Comparison of ENCODE assay signal across 1 cellular context in genomic region chr2:223944704-223945531, GRCh38.
A peak's percentile ranks its signal among the peaks of the same experiment; 100 is the strongest.
TF ChIP-seq lines count a peak whose summit lies in the region.

A gene with protein sequence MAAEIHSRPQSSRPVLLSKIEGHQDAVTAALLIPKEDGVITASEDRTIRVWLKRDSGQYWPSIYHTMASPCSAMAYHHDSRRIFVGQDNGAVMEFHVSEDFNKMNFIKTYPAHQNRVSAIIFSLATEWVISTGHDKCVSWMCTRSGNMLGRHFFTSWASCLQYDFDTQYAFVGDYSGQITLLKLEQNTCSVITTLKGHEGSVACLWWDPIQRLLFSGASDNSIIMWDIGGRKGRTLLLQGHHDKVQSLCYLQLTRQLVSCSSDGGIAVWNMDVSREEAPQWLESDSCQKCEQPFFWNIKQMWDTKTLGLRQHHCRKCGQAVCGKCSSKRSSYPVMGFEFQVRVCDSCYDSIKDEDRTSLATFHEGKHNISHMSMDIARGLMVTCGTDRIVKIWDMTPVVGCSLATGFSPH (minus strand): TSS chr2:223945335. CDS start chr2:223945284, 51 bp downstream.

TF ChIP-seq in HepG2, 621 proteins besides CTCF, POLR2A, EP300 and RAD21 (continued from another document and continues in another):
- TF ChIP-seq, protein P1, sequence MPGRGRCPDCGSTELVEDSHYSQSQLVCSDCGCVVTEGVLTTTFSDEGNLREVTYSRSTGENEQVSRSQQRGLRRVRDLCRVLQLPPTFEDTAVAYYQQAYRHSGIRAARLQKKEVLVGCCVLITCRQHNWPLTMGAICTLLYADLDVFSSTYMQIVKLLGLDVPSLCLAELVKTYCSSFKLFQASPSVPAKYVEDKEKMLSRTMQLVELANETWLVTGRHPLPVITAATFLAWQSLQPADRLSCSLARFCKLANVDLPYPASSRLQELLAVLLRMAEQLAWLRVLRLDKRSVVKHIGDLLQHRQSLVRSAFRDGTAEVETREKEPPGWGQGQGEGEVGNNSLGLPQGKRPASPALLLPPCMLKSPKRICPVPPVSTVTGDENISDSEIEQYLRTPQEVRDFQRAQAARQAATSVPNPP (CRISPR knock-in tag; IDR thresholded peaks at IDR 0.05), result peak; percentile 80
- no peak; the same call in 1 of the 2 replicates for TF ChIP-seq ZNF678 (CRISPR knock-in tag; IDR thresholded peaks at IDR 0.05)
- TF ChIP-seq, protein P2, sequence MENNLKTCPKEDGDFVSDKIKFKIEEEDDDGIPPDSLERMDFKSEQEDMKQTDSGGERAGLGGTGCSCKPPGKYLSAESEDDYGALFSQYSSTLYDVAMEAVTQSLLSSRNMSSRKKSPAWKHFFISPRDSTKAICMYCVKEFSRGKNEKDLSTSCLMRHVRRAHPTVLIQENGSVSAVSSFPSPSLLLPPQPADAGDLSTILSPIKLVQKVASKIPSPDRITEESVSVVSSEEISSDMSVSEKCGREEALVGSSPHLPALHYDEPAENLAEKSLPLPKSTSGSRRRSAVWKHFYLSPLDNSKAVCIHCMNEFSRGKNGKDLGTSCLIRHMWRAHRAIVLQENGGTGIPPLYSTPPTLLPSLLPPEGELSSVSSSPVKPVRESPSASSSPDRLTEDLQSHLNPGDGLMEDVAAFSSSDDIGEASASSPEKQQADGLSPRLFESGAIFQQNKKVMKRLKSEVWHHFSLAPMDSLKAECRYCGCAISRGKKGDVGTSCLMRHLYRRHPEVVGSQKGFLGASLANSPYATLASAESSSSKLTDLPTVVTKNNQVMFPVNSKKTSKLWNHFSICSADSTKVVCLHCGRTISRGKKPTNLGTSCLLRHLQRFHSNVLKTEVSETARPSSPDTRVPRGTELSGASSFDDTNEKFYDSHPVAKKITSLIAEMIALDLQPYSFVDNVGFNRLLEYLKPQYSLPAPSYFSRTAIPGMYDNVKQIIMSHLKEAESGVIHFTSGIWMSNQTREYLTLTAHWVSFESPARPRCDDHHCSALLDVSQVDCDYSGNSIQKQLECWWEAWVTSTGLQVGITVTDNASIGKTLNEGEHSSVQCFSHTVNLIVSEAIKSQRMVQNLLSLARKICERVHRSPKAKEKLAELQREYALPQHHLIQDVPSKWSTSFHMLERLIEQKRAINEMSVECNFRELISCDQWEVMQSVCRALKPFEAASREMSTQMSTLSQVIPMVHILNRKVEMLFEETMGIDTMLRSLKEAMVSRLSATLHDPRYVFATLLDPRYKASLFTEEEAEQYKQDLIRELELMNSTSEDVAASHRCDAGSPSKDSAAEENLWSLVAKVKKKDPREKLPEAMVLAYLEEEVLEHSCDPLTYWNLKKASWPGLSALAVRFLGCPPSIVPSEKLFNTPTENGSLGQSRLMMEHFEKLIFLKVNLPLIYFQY (CRISPR knock-in tag; IDR thresholded peaks at IDR 0.05; ENCODE audit: borderline replicate concordance), result peak; percentile 84; the same call in 1 of the 2 replicates
- peak; percentile 66; the same call in 1 of the 2 replicates for TF ChIP-seq ZNF816 (CRISPR knock-in tag; IDR thresholded peaks at IDR 0.05; ENCODE audit: borderline replicate concordance)
- TF ChIP-seq TBX2 (CRISPR knock-in tag; IDR thresholded peaks at IDR 0.05; ENCODE audit: borderline replicate concordance), result peak; percentile 95
- TF ChIP-seq, protein P3, sequence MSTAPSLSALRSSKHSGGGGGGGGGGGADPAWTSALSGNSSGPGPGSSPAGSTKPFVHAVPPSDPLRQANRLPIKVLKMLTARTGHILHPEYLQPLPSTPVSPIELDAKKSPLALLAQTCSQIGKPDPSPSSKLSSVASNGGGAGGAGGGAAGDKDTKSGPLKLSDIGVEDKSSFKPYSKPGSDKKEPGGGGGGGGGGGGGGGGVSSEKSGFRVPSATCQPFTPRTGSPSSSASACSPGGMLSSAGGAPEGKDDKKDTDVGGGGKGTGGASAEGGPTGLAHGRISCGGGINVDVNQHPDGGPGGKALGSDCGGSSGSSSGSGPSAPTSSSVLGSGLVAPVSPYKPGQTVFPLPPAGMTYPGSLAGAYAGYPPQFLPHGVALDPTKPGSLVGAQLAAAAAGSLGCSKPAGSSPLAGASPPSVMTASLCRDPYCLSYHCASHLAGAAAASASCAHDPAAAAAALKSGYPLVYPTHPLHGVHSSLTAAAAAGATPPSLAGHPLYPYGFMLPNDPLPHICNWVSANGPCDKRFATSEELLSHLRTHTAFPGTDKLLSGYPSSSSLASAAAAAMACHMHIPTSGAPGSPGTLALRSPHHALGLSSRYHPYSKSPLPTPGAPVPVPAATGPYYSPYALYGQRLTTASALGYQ (CRISPR knock-in tag; IDR thresholded peaks at IDR 0.05), result peak; percentile 89
- peak; percentile 91 for TF ChIP-seq ZNF800 (CRISPR knock-in tag; IDR thresholded peaks at IDR 0.05)
- peak; percentile 94 for TF ChIP-seq THAP7 (CRISPR knock-in tag; IDR thresholded peaks at IDR 0.05)
- no peak for TF ChIP-seq ZNF282 (IDR thresholded peaks at IDR 0.05; ENCODE audit: partially characterized antibody)
- TF ChIP-seq ZMAT3 (CRISPR knock-in tag; conservative IDR thresholded peaks at IDR 0.05), result peak; percentile 56; the same call in 1 of the 2 replicates
- no peak for TF ChIP-seq EZH2 (conservative IDR thresholded peaks at IDR 0.05; ENCODE audit: low read depth, low read length)
- TF ChIP-seq KLF15 (CRISPR knock-in tag; IDR thresholded peaks at IDR 0.05; ENCODE audit: borderline replicate concordance), result no peak
- 0 out of 2 replicates have a peak, but pooled peaks have one; percentile 64 for TF ChIP-seq ZNF644 (CRISPR knock-in tag; IDR thresholded peaks at IDR 0.05; ENCODE audit: low read depth)
- peak; percentile 92 for TF ChIP-seq BATF2 (CRISPR knock-in tag; IDR thresholded peaks at IDR 0.05)
- TF ChIP-seq ZBTB4 (CRISPR knock-in tag; IDR thresholded peaks at IDR 0.05; ENCODE audit: borderline replicate concordance), result 0 out of 2 replicates have a peak, but pooled peaks have one; percentile 61
- TF ChIP-seq ZNF264 (CRISPR knock-in tag; IDR thresholded peaks at IDR 0.05), result 0 out of 2 replicates have a peak, but pooled peaks have one; percentile 54
- TF ChIP-seq SNAPC2 (CRISPR knock-in tag; IDR thresholded peaks at IDR 0.05), result no peak
- TF ChIP-seq HMG20B (CRISPR knock-in tag; conservative IDR thresholded peaks at IDR 0.05), result peak; percentile 84
- TF ChIP-seq MEIS2 (CRISPR knock-in tag; IDR thresholded peaks at IDR 0.05), result peak; percentile 83
- TF ChIP-seq ZNF510 (CRISPR knock-in tag; IDR thresholded peaks at IDR 0.05; ENCODE audit: low read depth), result no peak
- TF ChIP-seq CREM (IDR thresholded peaks at IDR 0.05), result no peak
- TF ChIP-seq CREM (CRISPR knock-in tag; IDR thresholded peaks at IDR 0.05), result 0 out of 2 replicates have a peak, but pooled peaks have one; percentile 23
- TF ChIP-seq ZFP62 (CRISPR knock-in tag; IDR thresholded peaks at IDR 0.05), result no peak
- peak; percentile 96 for TF ChIP-seq KMT2B (CRISPR knock-in tag; IDR thresholded peaks at IDR 0.05)
- TF ChIP-seq, protein P4, sequence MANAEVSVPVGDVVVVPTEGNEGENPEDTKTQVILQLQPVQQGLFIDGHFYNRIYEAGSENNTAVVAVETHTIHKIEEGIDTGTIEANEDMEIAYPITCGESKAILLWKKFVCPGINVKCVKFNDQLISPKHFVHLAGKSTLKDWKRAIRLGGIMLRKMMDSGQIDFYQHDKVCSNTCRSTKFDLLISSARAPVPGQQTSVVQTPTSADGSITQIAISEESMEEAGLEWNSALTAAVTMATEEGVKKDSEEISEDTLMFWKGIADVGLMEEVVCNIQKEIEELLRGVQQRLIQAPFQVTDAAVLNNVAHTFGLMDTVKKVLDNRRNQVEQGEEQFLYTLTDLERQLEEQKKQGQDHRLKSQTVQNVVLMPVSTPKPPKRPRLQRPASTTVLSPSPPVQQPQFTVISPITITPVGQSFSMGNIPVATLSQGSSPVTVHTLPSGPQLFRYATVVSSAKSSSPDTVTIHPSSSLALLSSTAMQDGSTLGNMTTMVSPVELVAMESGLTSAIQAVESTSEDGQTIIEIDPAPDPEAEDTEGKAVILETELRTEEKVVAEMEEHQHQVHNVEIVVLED (CRISPR knock-in tag; IDR thresholded peaks at IDR 0.05; ENCODE audit: borderline replicate concordance), result peak; percentile 86
- peak; percentile 90 for TF ChIP-seq CAMTA2 (CRISPR knock-in tag; IDR thresholded peaks at IDR 0.05; ENCODE audit: borderline replicate concordance)
- TF ChIP-seq, protein P5, sequence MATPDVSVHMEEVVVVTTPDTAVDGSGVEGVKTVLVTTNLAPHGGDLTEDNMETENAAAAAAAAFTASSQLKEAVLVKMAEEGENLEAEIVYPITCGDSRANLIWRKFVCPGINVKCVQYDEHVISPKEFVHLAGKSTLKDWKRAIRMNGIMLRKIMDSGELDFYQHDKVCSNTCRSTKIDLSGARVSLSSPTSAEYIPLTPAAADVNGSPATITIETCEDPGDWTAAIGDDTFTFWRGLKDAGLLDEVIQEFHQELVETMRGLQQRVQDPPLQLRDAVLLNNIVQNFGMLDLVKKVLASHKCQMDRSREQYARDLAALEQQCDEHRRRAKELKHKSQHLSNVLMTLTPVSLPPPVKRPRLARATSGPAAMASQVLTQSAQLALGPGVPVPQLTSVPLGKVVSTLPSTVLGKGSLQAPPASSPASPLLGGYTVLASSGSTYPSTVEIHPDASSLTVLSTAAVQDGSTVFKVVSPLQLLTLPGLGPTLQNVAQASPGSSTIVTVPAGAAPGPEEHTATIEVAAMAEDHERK (CRISPR knock-in tag; IDR thresholded peaks at IDR 0.05; ENCODE audit: low read depth), result no peak; the same call in 1 of the 2 replicates
- TF ChIP-seq ZNF564 (CRISPR knock-in tag; IDR thresholded peaks at IDR 0.05), result peak; percentile 92
- 0 out of 2 replicates have a peak, but pooled peaks have one; percentile 40 for TF ChIP-seq SIN3B (IDR thresholded peaks at IDR 0.05; ENCODE audit: low read length)
- TF ChIP-seq, protein P6, sequence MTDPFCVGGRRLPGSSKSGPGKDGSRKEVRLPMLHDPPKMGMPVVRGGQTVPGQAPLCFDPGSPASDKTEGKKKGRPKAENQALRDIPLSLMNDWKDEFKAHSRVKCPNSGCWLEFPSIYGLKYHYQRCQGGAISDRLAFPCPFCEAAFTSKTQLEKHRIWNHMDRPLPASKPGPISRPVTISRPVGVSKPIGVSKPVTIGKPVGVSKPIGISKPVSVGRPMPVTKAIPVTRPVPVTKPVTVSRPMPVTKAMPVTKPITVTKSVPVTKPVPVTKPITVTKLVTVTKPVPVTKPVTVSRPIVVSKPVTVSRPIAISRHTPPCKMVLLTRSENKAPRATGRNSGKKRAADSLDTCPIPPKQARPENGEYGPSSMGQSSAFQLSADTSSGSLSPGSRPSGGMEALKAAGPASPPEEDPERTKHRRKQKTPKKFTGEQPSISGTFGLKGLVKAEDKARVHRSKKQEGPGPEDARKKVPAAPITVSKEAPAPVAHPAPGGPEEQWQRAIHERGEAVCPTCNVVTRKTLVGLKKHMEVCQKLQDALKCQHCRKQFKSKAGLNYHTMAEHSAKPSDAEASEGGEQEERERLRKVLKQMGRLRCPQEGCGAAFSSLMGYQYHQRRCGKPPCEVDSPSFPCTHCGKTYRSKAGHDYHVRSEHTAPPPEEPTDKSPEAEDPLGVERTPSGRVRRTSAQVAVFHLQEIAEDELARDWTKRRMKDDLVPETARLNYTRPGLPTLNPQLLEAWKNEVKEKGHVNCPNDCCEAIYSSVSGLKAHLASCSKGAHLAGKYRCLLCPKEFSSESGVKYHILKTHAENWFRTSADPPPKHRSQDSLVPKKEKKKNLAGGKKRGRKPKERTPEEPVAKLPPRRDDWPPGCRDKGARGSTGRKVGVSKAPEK (CRISPR knock-in tag; IDR thresholded peaks at IDR 0.05; ENCODE audit: borderline replicate concordance), result 0 out of 2 replicates have a peak, but pooled peaks have one; percentile 54
- TF ChIP-seq KDM6A (CRISPR knock-in tag; IDR thresholded peaks at IDR 0.05; ENCODE audit: low read depth), result 0 out of 2 replicates have a peak, but pooled peaks have one; percentile 39
- TF ChIP-seq ZNF672 (CRISPR knock-in tag; IDR thresholded peaks at IDR 0.05), result no peak
- peak; percentile 37 for TF ChIP-seq PTBP1 (IDR thresholded peaks at IDR 0.05; ENCODE audit: low read depth, low read length, poor library complexity, severe bottlenecking)
- peak; percentile 79 for TF ChIP-seq MIER2 (CRISPR knock-in tag; IDR thresholded peaks at IDR 0.05)
